Comparison of ENCODE assay signal across 1 cellular context in genomic region chr22:38700789-38701628, GRCh38.
A peak's percentile ranks its signal among the peaks of the same experiment; 100 is the strongest.
TF ChIP-seq lines count a peak whose summit lies in the region.

TSS of gene JOSD1 (minus strand) at chr22:38700943. CDS start at chr22:38699987, 956 bp downstream.

TF ChIP-seq in HepG2, 621 proteins besides CTCF, POLR2A, EP300 and RAD21 (continued from another document and continues in another):
- TF ChIP-seq NCOA2 (CRISPR knock-in tag; IDR thresholded peaks at IDR 0.05) = peak; percentile 7; the same call in 1 of the 2 replicates
- peak; percentile 61; the same call in 1 of the 2 replicates for TF ChIP-seq ZNF333 (CRISPR knock-in tag; IDR thresholded peaks at IDR 0.05; ENCODE audit: borderline replicate concordance)
- no peak for TF ChIP-seq SUZ12 (IDR thresholded peaks at IDR 0.05; ENCODE audit: low read depth, low read length)
- no peak for TF ChIP-seq LCORL (IDR thresholded peaks at IDR 0.05)
- TF ChIP-seq LCORL (CRISPR knock-in tag; IDR thresholded peaks at IDR 0.05) = peak; percentile 48; the same call in 1 of the 2 replicates
- no peak; the same call in 1 of the 2 replicates for TF ChIP-seq ZNF12 (CRISPR knock-in tag; IDR thresholded peaks at IDR 0.05)
- TF ChIP-seq ZNF260 (CRISPR knock-in tag; IDR thresholded peaks at IDR 0.05; ENCODE audit: borderline replicate concordance, low read depth) = no peak
- peak; percentile 68; the same call in 1 of the 2 replicates for TF ChIP-seq ERF (CRISPR knock-in tag; IDR thresholded peaks at IDR 0.05)
- TF ChIP-seq ZNF850 (CRISPR knock-in tag; conservative IDR thresholded peaks at IDR 0.05) = no peak
- peak; percentile 39; the same call in 1 of the 2 replicates for TF ChIP-seq SOX5 (CRISPR knock-in tag; IDR thresholded peaks at IDR 0.05; ENCODE audit: borderline replicate concordance)
- no peak for TF ChIP-seq RAD51 (IDR thresholded peaks at IDR 0.05; ENCODE audit: borderline replicate concordance)
- TF ChIP-seq DRAP1 (CRISPR knock-in tag; IDR thresholded peaks at IDR 0.05) = no peak; the same call in 1 of the 2 replicates
- TF ChIP-seq GPN1 (CRISPR knock-in tag; IDR thresholded peaks at IDR 0.05; ENCODE audit: borderline replicate concordance) = no peak; the same call in 1 of the 2 replicates
- TF ChIP-seq ZNF142 (CRISPR knock-in tag; IDR thresholded peaks at IDR 0.05) = peak; percentile 100
- TF ChIP-seq SCMH1 (CRISPR knock-in tag; IDR thresholded peaks at IDR 0.05; ENCODE audit: borderline replicate concordance) = no peak
- no peak; the same call in 1 of the 2 replicates for TF ChIP-seq RXRA (CRISPR knock-in tag; IDR thresholded peaks at IDR 0.05)
- no peak for TF ChIP-seq PTBP1 (IDR thresholded peaks at IDR 0.05; ENCODE audit: low read depth, low read length, poor library complexity, severe bottlenecking)
- TF ChIP-seq E2F5 (CRISPR knock-in tag; conservative IDR thresholded peaks at IDR 0.05) = peak; percentile 70; the same call in 1 of the 2 replicates
- no peak for TF ChIP-seq IRF9 (CRISPR knock-in tag; IDR thresholded peaks at IDR 0.05; ENCODE audit: borderline replicate concordance)
- no peak for TF ChIP-seq NAIF1 (CRISPR knock-in tag; IDR thresholded peaks at IDR 0.05; ENCODE audit: borderline replicate concordance)
- TF ChIP-seq MTA1 (CRISPR knock-in tag; IDR thresholded peaks at IDR 0.05; ENCODE audit: borderline replicate concordance) = no peak; the same call in 1 of the 2 replicates
- TF ChIP-seq HNF4A (CRISPR knock-in tag; IDR thresholded peaks at IDR 0.05) = no peak; the same call in 1 of the 2 replicates
- TF ChIP-seq ZSCAN12 (CRISPR knock-in tag; IDR thresholded peaks at IDR 0.05) = no peak; the same call in 1 of the 2 replicates
- no peak for TF ChIP-seq BRF2 (CRISPR knock-in tag; IDR thresholded peaks at IDR 0.05)
- TF ChIP-seq MEIS2 (CRISPR knock-in tag; IDR thresholded peaks at IDR 0.05) = peak; percentile 67; the same call in 1 of the 2 replicates
- TF ChIP-seq HHEX (CRISPR knock-in tag; IDR thresholded peaks at IDR 0.05) = 0 out of 2 replicates have a peak, but pooled peaks have one; percentile 18
- no peak for TF ChIP-seq TCF12 (IDR thresholded peaks at IDR 0.05)
- TF ChIP-seq TCF12 (CRISPR knock-in tag; IDR thresholded peaks at IDR 0.05) = 0 out of 2 replicates have a peak, but pooled peaks have one; percentile 20
- no peak for TF ChIP-seq ZNF577 (CRISPR knock-in tag; IDR thresholded peaks at IDR 0.05; ENCODE audit: borderline replicate concordance, low read depth)
- no peak for TF ChIP-seq ZNF468 (CRISPR knock-in tag; IDR thresholded peaks at IDR 0.05)
- TF ChIP-seq KLF16 (CRISPR knock-in tag; IDR thresholded peaks at IDR 0.05) = no peak
- peak; percentile 81; the same call in 1 of the 2 replicates for TF ChIP-seq RFXANK (CRISPR knock-in tag; IDR thresholded peaks at IDR 0.05)
- TF ChIP-seq ZNF546 (CRISPR knock-in tag; conservative IDR thresholded peaks at IDR 0.05) = 0 out of 2 replicates have a peak, but pooled peaks have one; percentile 62
- TF ChIP-seq THAP9 (CRISPR knock-in tag; IDR thresholded peaks at IDR 0.05; ENCODE audit: borderline replicate concordance) = no peak
- no peak for TF ChIP-seq HOXA7 (CRISPR knock-in tag; IDR thresholded peaks at IDR 0.05)
- TF ChIP-seq BHLHE40 (IDR thresholded peaks at IDR 0.05; ENCODE audit: low read length) = peak; percentile 80
- TF ChIP-seq KDM1A (CRISPR knock-in tag; IDR thresholded peaks at IDR 0.05) = no peak
- no peak for TF ChIP-seq PAF1 (CRISPR knock-in tag; IDR thresholded peaks at IDR 0.05)
- TF ChIP-seq GATAD1 (CRISPR knock-in tag; IDR thresholded peaks at IDR 0.05) = no peak; the same call in 1 of the 2 replicates
- peak; percentile 91 for TF ChIP-seq ZNF687 (CRISPR knock-in tag; IDR thresholded peaks at IDR 0.05)
- no peak for TF ChIP-seq RFX3 (CRISPR knock-in tag; IDR thresholded peaks at IDR 0.05)
- no peak for TF ChIP-seq CCDC6 (CRISPR knock-in tag; IDR thresholded peaks at IDR 0.05)
- TF ChIP-seq HMG20A (CRISPR knock-in tag; IDR thresholded peaks at IDR 0.05; ENCODE audit: borderline replicate concordance) = no peak
- TF ChIP-seq SAP130 (CRISPR knock-in tag; IDR thresholded peaks at IDR 0.05; ENCODE audit: low read depth) = peak; percentile 91
- no peak for TF ChIP-seq SMC3 (IDR thresholded peaks at IDR 0.05; ENCODE audit: low read length)
- TF ChIP-seq TBL1XR1 (IDR thresholded peaks at IDR 0.05; ENCODE audit: borderline replicate concordance, low read length, partially characterized antibody) = no peak
- peak; percentile 64; the same call in 1 of the 2 replicates for TF ChIP-seq ZNF543 (CRISPR knock-in tag; IDR thresholded peaks at IDR 0.05)
- no peak for TF ChIP-seq BRCA1 (CRISPR knock-in tag; IDR thresholded peaks at IDR 0.05)
- TF ChIP-seq CREB3 (CRISPR knock-in tag; IDR thresholded peaks at IDR 0.05) = no peak
- TF ChIP-seq CHD2 (IDR thresholded peaks at IDR 0.05; ENCODE audit: low read depth, low read length) = no peak
- TF ChIP-seq PHF21A (CRISPR knock-in tag; IDR thresholded peaks at IDR 0.05) = peak; percentile 71
- no peak for TF ChIP-seq RELA (CRISPR knock-in tag; IDR thresholded peaks at IDR 0.05)
- peak; percentile 65 for TF ChIP-seq ELF3 (CRISPR knock-in tag; IDR thresholded peaks at IDR 0.05)
- peak; percentile 98 for TF ChIP-seq ATF7 (IDR thresholded peaks at IDR 0.05)
- peak; percentile 99 for TF ChIP-seq ATF7 (CRISPR knock-in tag; IDR thresholded peaks at IDR 0.05)
